Comparison of ENCODE assay signal across 25 cellular contexts in genomic region chr12:16187684-16188083, GRCh38.
DNase-seq lines count a peak whose midpoint lies in the region; ATAC-seq and TF ChIP-seq lines count a peak whose summit lies in the region.
"Had no signal": no experiment of that assay in that cellular context is flagged by ENCODE, and none has a peak within 500 bp of the region (broad histone marks: within the 10 kb centered on the region; RNA-seq: fewer than 3 reads in every experiment).

No MANE protein-coding gene starts in this region.

- ATAC-seq in GM21515 (IDR thresholded peaks at IDR 0.05; ENCODE audit: unreplicated experiment) (no peak), GM19463 (IDR thresholded peaks at IDR 0.05; ENCODE audit: unreplicated experiment) (no peak)
- ATAC-seq: activated naive CD8-positive, alpha-beta T cell treated with anti-CD3 and anti-CD28 coated beads, Interleukin-2, amount 50 U/mL, for 24 hours; Right ventricle myocardium inferior; stimulated activated memory B cell treated with anti-CD40 and anti-IgM and Interleukin-4, amounts not matched to agents 10 μg/mL and 1 μg/mL and 100 μg/mL, for 72 hours; upper lobe of right lung had no signal

- no peak overlapping the region for H3K4me3 ChIP-seq in foreskin fibroblast (ENCODE audit: low read depth in 1 of 2, low read length in 2 of 2)
- H3K4me3 ChIP-seq: esophagus squamous epithelium, PC-9, prostate gland, sigmoid colon, upper lobe of right lung had no signal

- DNase-seq in NCI-H2107 treated with DMSO at 0.1 percent for 48 hours (lab: John Stamatoyannopoulos, UW; ENCODE audit: unreplicated experiment): peak; percentile 67
- no peak for DNase-seq in NCI-H2107 (lab: John Stamatoyannopoulos, UW)
- peak; percentile 92 to 100 for DNase-seq in NCI-H2081 (lab: John Stamatoyannopoulos, UW)
- DNase-seq in NCI-H774 (lab: John Stamatoyannopoulos, UW): peak; percentile 80
- DNase-seq in medulla oblongata (ENCODE audit: extremely low spot score): no peak
- no peak for DNase-seq in foreskin fibroblast
- DNase-seq: 8988T; activated CD4-positive, alpha-beta T cell treated with anti-CD3 and anti-CD28 coated beads for 4 hours; activated CD8-positive, alpha-beta memory T cell treated with anti-CD3 and anti-CD28 coated beads for 24 hours; activated naive CD8-positive, alpha-beta T cell treated with anti-CD3 and anti-CD28 coated beads, Interleukin-2, amount 50 U/mL, for 24 hours; activated T-cell treated with anti-CD3 and anti-CD28 coated beads, Interleukin-2, amount 50 U/mL, for 1 hour; central memory CD4-positive, alpha-beta T cell; esophagus squamous epithelium; HFFc6; immature natural killer cell; IMR-90; PC-9; sigmoid colon; stimulated activated CD4-positive, alpha-beta T cell treated with anti-CD3 and anti-CD28 coated beads, Interleukin-4, amount 100 ng/mL, for 4 hours; upper lobe of right lung had no signal

- TF ChIP-seq CTCF in foreskin fibroblast (IDR thresholded peaks at IDR 0.05; ENCODE audit: low read depth, low read length): no peak

Comparison
In these comparisons a context has a peak if more than half of its experiments do, and no peak if none do; other contexts are left out.
1. DNase-seq: peak in NCI-H2107 treated with DMSO at 0.1 percent for 48 hours (single experiment), NCI-H2081 (2 of 2) and NCI-H774 (single experiment); none in NCI-H2107 (single experiment), medulla oblongata (single experiment) and foreskin fibroblast (0 of 2).